ENCODE assay signal across 8 cellular contexts in genomic region chr20:50165687-50166554, GRCh38. TPM values are rescaled to one million over a fixed set of nuclear protein-coding genes. Genes with fewer than 3 reads are reported as not detected.
A peak's percentile ranks its signal among the peaks of the same experiment; 100 is the strongest.
DNase-seq lines count a peak whose midpoint lies in the region; ATAC-seq and TF ChIP-seq lines count a peak whose summit lies in the region.

No MANE protein-coding gene starts in this region.

- peak; percentile 77 for ATAC-seq in HG02623 (IDR thresholded peaks at IDR 0.05; ENCODE audit: unreplicated experiment)
- peak; percentile 83 to 99 (median 92) for ATAC-seq in T-cell (replicated peaks in 1 of 4)
- ATAC-seq in upper lobe of right lung, result peak; percentile 98

- intact Hi-C loops in left ventricle myocardium inferior (cut with micrococcal nuclease) (loop anchor here (5.0 kb wide), 1 partner anchor 49 kb away; no protein-coding TSS in a partner anchor), upper lobe of right lung (cut with DNase I) (no loop called here)

- H3K4me1 Mint-ChIP-seq in T-cell (peaks cover 9 to 14% (median 10%) of the 10 kb centered on the region in 3 donors), progenitor cell of endocrine pancreas (ENCODE audit: low read depth) (peaks cover 7% of the 10 kb centered on the region)

- H3K9me3 Mint-ChIP-seq in T-cell (no peaks in the 10 kb centered on the region), progenitor cell of endocrine pancreas (ENCODE audit: low read depth) (peaks cover 4% of the 10 kb centered on the region)

- DNase-seq in GM04504 (ENCODE audit: low read depth), result peak; percentile 99
- DNase-seq in NCI-H1436 (lab: John Stamatoyannopoulos, UW), result peak; percentile 96
- DNase-seq in T-cell, result peak; percentile 14 to 78 (median 38)
- peak; percentile 100 for DNase-seq in amniotic stem cell (lab: John Stamatoyannopoulos, UW)
- peak; percentile 96 for DNase-seq in left ventricle myocardium inferior
- DNase-seq in progenitor cell of endocrine pancreas (ENCODE audit: low spot score, unreplicated experiment), result peak; percentile 47
- peak; percentile 95 for DNase-seq in upper lobe of right lung

- peaks cover 40% of the 10 kb centered on the region for H3K4me1 ChIP-seq in left ventricle myocardium inferior
- H3K4me1 ChIP-seq in upper lobe of right lung, result peaks cover 2% of the 10 kb centered on the region

- CTCF ChIA-PET in T-cell (lab: Charles Lee), result interaction anchor here (0.6 to 1.4 kb wide), 8 partner anchors 21 to 651 kb away, joined by 3 to 11 read pairs (median 4); no protein-coding TSS in a partner anchor

- H3K27me3 ChIP-seq in left ventricle myocardium inferior (ENCODE audit: low read depth), result no peaks in the 10 kb centered on the region
- no peaks in the 10 kb centered on the region for H3K27me3 ChIP-seq in upper lobe of right lung

- no peaks in the 10 kb centered on the region for H3K36me3 Mint-ChIP-seq in T-cell
- H3K36me3 Mint-ChIP-seq in progenitor cell of endocrine pancreas (ENCODE audit: insufficient read depth), result peaks cover 1% of the 10 kb centered on the region

- POLR2A ChIA-PET in T-cell (lab: Charles Lee), result no interaction called here

- H3K9me3 ChIP-seq in left ventricle myocardium inferior (replicated peaks) (no peaks in the 10 kb centered on the region), upper lobe of right lung (no peaks in the 10 kb centered on the region)

- H3K4me3 ChIP-seq in left ventricle myocardium inferior (peak overlapping the region; percentile 62), upper lobe of right lung (peak overlapping the region; percentile 39)

- no peaks in the 10 kb centered on the region for H3K36me3 ChIP-seq in left ventricle myocardium inferior
- no peaks in the 10 kb centered on the region for H3K36me3 ChIP-seq in upper lobe of right lung

- H3K27me3 Mint-ChIP-seq in T-cell (peaks cover 5 to 7% of the 10 kb centered on the region in 2 donors), progenitor cell of endocrine pancreas (no peaks in the 10 kb centered on the region)

- H3K27ac ChIP-seq in left ventricle myocardium inferior (replicated peaks) (peak overlapping the region; percentile 97), upper lobe of right lung (peak overlapping the region; percentile 85)

- H3K27ac Mint-ChIP-seq in T-cell (peak overlapping the region; percentile 28 to 42), progenitor cell of endocrine pancreas (peak overlapping the region; percentile 91)

- TF ChIP-seq CTCF in left ventricle myocardium inferior (IDR thresholded peaks at IDR 0.05; ENCODE audit: borderline replicate concordance), result no peak
- TF ChIP-seq CTCF in progenitor cell of endocrine pancreas (IDR thresholded peaks at IDR 0.05; ENCODE audit: unreplicated experiment), result no peak
- no peak for TF ChIP-seq CTCF in upper lobe of right lung (IDR thresholded peaks at IDR 0.05)

- H3K4me3 Mint-ChIP-seq in T-cell (peak overlapping the region; percentile 41 to 55 (median 54)), progenitor cell of endocrine pancreas (ENCODE audit: low read depth) (peak overlapping the region; percentile 35)

RNA-seq across cellular contexts. Expression of gene PEDS1, which starts 12.4 kb away (rescaled TPM):
- total RNA-seq in T-cell (10 to 100 TPM; 17.6 to 20.0 (median 18.3) TPM), left ventricle myocardium inferior (17.3 TPM), progenitor cell of endocrine pancreas (26.0 and 31.0 TPM in 2 replicates), upper lobe of right lung (31.3 TPM)

RNA-seq across cellular contexts. Expression of gene CEBPB, which starts 24.7 kb away (rescaled TPM):
- total RNA-seq in T-cell (10 to 100 TPM; 25.8 to 53.8 (median 48.0) TPM), left ventricle myocardium inferior (54.0 TPM), progenitor cell of endocrine pancreas (19.6 and 21.3 TPM in 2 replicates), upper lobe of right lung (271 TPM)

RNA-seq across cellular contexts. Expression of gene UBE2V1, which starts 53.0 kb away (rescaled TPM):
- total RNA-seq in T-cell (100 to 1,000 TPM; 107 to 194 (median 116) TPM), left ventricle myocardium inferior (77.1 TPM), progenitor cell of endocrine pancreas (150 and 157 TPM in 2 replicates), upper lobe of right lung (83.2 TPM)

Comparison
In these comparisons a context has a peak if more than half of its experiments do, and no peak if none do; other contexts are left out.
1. Peak in every context shown above with its lines: DNase-seq, ATAC-seq, H3K4me3 ChIP-seq and H3K27ac ChIP-seq.
2. DNase-seq: peak in every context shown above with its lines; median percentile 100 in amniotic stem cell; 99 in GM04504; 96 in NCI-H1436; 96 in left ventricle myocardium inferior; 95 in upper lobe of right lung; 47 in progenitor cell of endocrine pancreas; 38 in T-cell.